8 cellular contexts compared by ENCODE assay signal in genomic region chr1:235503333-235504121, GRCh38. TPM values are rescaled to one million over a fixed set of nuclear protein-coding genes. Genes with fewer than 3 reads are reported as not detected.
DNase-seq lines count a peak whose midpoint lies in the region; ATAC-seq and TF ChIP-seq lines count a peak whose summit lies in the region.

No MANE protein-coding gene starts in this region.

- H3K9ac ChIP-seq in endocrine pancreas (ENCODE audit: control insufficient read depth, insufficient read depth, low read length), result peak overlapping the region; percentile 84

- H3K36me3 ChIP-seq in GM23338 (ENCODE audit: insufficient read depth) (no peaks in the 10 kb centered on the region), endocrine pancreas (ENCODE audit: control insufficient read depth, insufficient read depth, low read length) (no peaks in the 10 kb centered on the region)

- no peak for TF ChIP-seq CTCF in GM23338 (conservative IDR thresholded peaks at IDR 0.05; ENCODE audit: low read depth in 2 of 2)

- no peaks in the 10 kb centered on the region for H3K36me3 Mint-ChIP-seq in GM23338 (ENCODE audit: low read depth)
- peaks cover 3% of the 10 kb centered on the region for H3K36me3 Mint-ChIP-seq in T-helper 2 cell treated with Interferon-gamma antibody and Interleukin-4, amounts not matched to agents 5 μg/mL and 100 μg/mL, for 36 hours (ENCODE audit: low read depth)
- H3K36me3 Mint-ChIP-seq in stimulated activated naive CD8-positive, alpha-beta T cell treated with anti-CD3 and anti-CD28 coated beads, Interleukin-15, Interleukin-2, amounts not matched to agents 100 ng/mL and 50 ng/mL, for 24 hours (ENCODE audit: low read depth), result peaks cover 6% of the 10 kb centered on the region

- peaks cover 17% of the 10 kb centered on the region for H4K20me1 ChIP-seq in GM23338 (replicated peaks; ENCODE audit: insufficient read depth)

- H3K4me1 ChIP-seq in GM23338 (ENCODE audit: insufficient read depth) (peaks cover 19% of the 10 kb centered on the region), endocrine pancreas (ENCODE audit: control insufficient read depth, insufficient read depth, low read length) (peaks cover 15% of the 10 kb centered on the region)

- H3K79me2 ChIP-seq in GM23338 (replicated peaks; ENCODE audit: insufficient read depth), result peaks cover 50% of the 10 kb centered on the region

- H3K4me2 ChIP-seq in GM23338, result peak overlapping the region; percentile 86

- H2AFZ ChIP-seq in GM23338, result peak overlapping the region; percentile 84

- H3K27me3 ChIP-seq in GM23338 (ENCODE audit: insufficient read depth) (no peaks in the 10 kb centered on the region), endocrine pancreas (ENCODE audit: control insufficient read depth, insufficient read depth, low read length) (no peaks in the 10 kb centered on the region)

- H3K4me3 ChIP-seq in GM23338 (peak overlapping the region; percentile 74), endocrine pancreas (ENCODE audit: control insufficient read depth, insufficient read depth, low read length) (peak overlapping the region; percentile 88)

- H3K9me3 ChIP-seq in endocrine pancreas (ENCODE audit: control insufficient read depth, low read length), result no peaks in the 10 kb centered on the region

- H3K9me2 ChIP-seq in GM23338 (ENCODE audit: insufficient read depth), result no peaks in the 10 kb centered on the region

- H3K9me3 Mint-ChIP-seq in GM23338, result no peaks in the 10 kb centered on the region; the same call in 2 of the 3 replicates
- no peaks in the 10 kb centered on the region for H3K9me3 Mint-ChIP-seq in T-helper 2 cell treated with Interferon-gamma antibody and Interleukin-4, amounts not matched to agents 5 μg/mL and 100 μg/mL, for 36 hours
- H3K9me3 Mint-ChIP-seq in stimulated activated naive CD8-positive, alpha-beta T cell treated with anti-CD3 and anti-CD28 coated beads, Interleukin-15, Interleukin-2, amounts not matched to agents 100 ng/mL and 50 ng/mL, for 24 hours, result no peaks in the 10 kb centered on the region

- H3K4me1 Mint-ChIP-seq in GM23338, result peaks cover 13% of the 10 kb centered on the region
- peaks cover 24% of the 10 kb centered on the region for H3K4me1 Mint-ChIP-seq in T-helper 2 cell treated with Interferon-gamma antibody and Interleukin-4, amounts not matched to agents 5 μg/mL and 100 μg/mL, for 36 hours (ENCODE audit: low read depth)
- H3K4me1 Mint-ChIP-seq in stimulated activated naive CD8-positive, alpha-beta T cell treated with anti-CD3 and anti-CD28 coated beads, Interleukin-15, Interleukin-2, amounts not matched to agents 100 ng/mL and 50 ng/mL, for 24 hours (ENCODE audit: low read depth), result peaks cover 41% of the 10 kb centered on the region

- peak overlapping the region; percentile 78 for H3K27ac ChIP-seq in GM23338 (ENCODE audit: low read depth)

- ATAC-seq in GM23338, result peak; percentile 9

- peak overlapping the region; percentile 93 for H3K4me3 Mint-ChIP-seq in GM23338
- H3K4me3 Mint-ChIP-seq in T-helper 2 cell treated with Interferon-gamma antibody and Interleukin-4, amounts not matched to agents 5 μg/mL and 100 μg/mL, for 36 hours, result peak overlapping the region; percentile 88
- H3K4me3 Mint-ChIP-seq in stimulated activated naive CD8-positive, alpha-beta T cell treated with anti-CD3 and anti-CD28 coated beads, Interleukin-15, Interleukin-2, amounts not matched to agents 100 ng/mL and 50 ng/mL, for 24 hours, result peak overlapping the region; percentile 92

- H3K27ac Mint-ChIP-seq in GM23338, result peak overlapping the region; percentile 85
- peak overlapping the region; percentile 65 for H3K27ac Mint-ChIP-seq in T-helper 2 cell treated with Interferon-gamma antibody and Interleukin-4, amounts not matched to agents 5 μg/mL and 100 μg/mL, for 36 hours
- peak overlapping the region; percentile 69 for H3K27ac Mint-ChIP-seq in stimulated activated naive CD8-positive, alpha-beta T cell treated with anti-CD3 and anti-CD28 coated beads, Interleukin-15, Interleukin-2, amounts not matched to agents 100 ng/mL and 50 ng/mL, for 24 hours

- DNase-seq in NCI-H1694 treated with DMSO at 0.1 percent for 48 hours (lab: John Stamatoyannopoulos, UW), result peak; percentile 43
- DNase-seq in NCI-H1694 (lab: John Stamatoyannopoulos, UW), result no peak
- DNase-seq in GM23338 (ENCODE audit: low spot score), result peak; percentile 73
- peak; percentile 67 for DNase-seq in M059J (ENCODE audit: low read depth)
- DNase-seq in T-helper 2 cell treated with Interferon-gamma antibody and Interleukin-4, amounts not matched to agents 5 μg/mL and 100 μg/mL, for 36 hours (ENCODE audit: low spot score), result peak; percentile 15
- peak; percentile 57 for DNase-seq in medulla oblongata (ENCODE audit: extremely low spot score)

- no peaks in the 10 kb centered on the region; the same call in 1 of the 2 replicates for H3F3A ChIP-seq in GM23338 (replicated peaks; ENCODE audit: low read depth)

- peaks cover 6% of the 10 kb centered on the region for H3K27me3 Mint-ChIP-seq in GM23338 (ENCODE audit: insufficient read depth, low read depth, poor library complexity)
- H3K27me3 Mint-ChIP-seq in T-helper 2 cell treated with Interferon-gamma antibody and Interleukin-4, amounts not matched to agents 5 μg/mL and 100 μg/mL, for 36 hours (ENCODE audit: low read depth), result peaks cover 4% of the 10 kb centered on the region
- peaks cover 3% of the 10 kb centered on the region for H3K27me3 Mint-ChIP-seq in stimulated activated naive CD8-positive, alpha-beta T cell treated with anti-CD3 and anti-CD28 coated beads, Interleukin-15, Interleukin-2, amounts not matched to agents 100 ng/mL and 50 ng/mL, for 24 hours

TF ChIP-seq in GM23338, 12 proteins besides CTCF, POLR2A, EP300 and RAD21 (continues in another document):
- TF ChIP-seq ETS1 (IDR thresholded peaks at IDR 0.05) (no peak), NANOG (IDR thresholded peaks at IDR 0.05; ENCODE audit: borderline replicate concordance) (no peak), JUNB (IDR thresholded peaks at IDR 0.05; ENCODE audit: unreplicated experiment) (no peak)

RNA-seq across cellular contexts. Expression of gene B3GALNT2, which starts 0.7 kb away (rescaled TPM):
- total RNA-seq in GM23338 (2014; rRNA removed; shearing (Covaris generic)), result 36.6 and 48.8 TPM in 2 replicates
- polyA plus RNA-seq in GM23338 (2016; fragmentation: Nextera tagmentation; extraction: Ambion mirVana), result 12.8 and 14.4 TPM in 2 replicates
- total RNA-seq in M059J (2014; rRNA removed; shearing (Covaris generic)), result 24.5 and 31.3 TPM in 2 replicates
